In the genomic region with DNA sequence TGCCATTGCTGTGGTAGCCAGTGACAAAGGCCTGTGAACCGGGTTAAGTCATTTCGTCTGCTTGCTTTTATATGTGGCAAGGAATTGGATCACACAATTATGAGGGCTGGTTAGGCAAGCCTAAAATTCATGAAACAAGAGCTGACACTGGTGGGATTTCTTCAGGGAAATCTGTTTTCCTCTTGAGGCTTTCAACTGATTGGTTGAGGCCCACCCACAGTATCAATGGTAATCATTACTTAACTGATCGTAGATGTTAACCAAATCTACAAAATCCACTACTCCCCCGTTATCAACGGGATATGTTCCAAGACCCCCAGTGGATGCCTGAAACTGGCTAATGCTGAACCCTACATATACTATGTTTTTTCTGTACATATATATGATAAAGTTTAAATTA, we compare ENCODE assay signal across 25 cellular contexts. TPM values are rescaled to one million over a fixed set of nuclear protein-coding genes. Genes with fewer than 3 reads are reported as not detected.
DNase-seq lines count a peak whose midpoint lies in the region; FAIRE-seq and TF ChIP-seq lines count a peak whose summit lies in the region.
"Had no signal": no experiment of that assay in that cellular context is flagged by ENCODE, and none has a peak within 500 bp of the region (broad histone marks: within the 10 kb centered on the region; RNA-seq: fewer than 3 reads in every experiment).

No MANE protein-coding gene starts in this region.

- H3K4me3 ChIP-seq in HEK293 (ENCODE audit: low read depth, low read length) (no peak overlapping the region), Karpas-422 (ENCODE audit: low read length) (no peak overlapping the region), astrocyte (ENCODE audit: insufficient read depth, low read depth, low read length) (no peak overlapping the region)
- H3K4me3 ChIP-seq: BLaER1 had no signal

- H3K27ac ChIP-seq in HEK293 (ENCODE audit: extremely low read depth, low read depth, low read length) (no peak overlapping the region), Karpas-422 (ENCODE audit: low read length) (no peak overlapping the region), astrocyte (ENCODE audit: low read depth, low read length) (no peak overlapping the region)
- H3K27ac ChIP-seq: BLaER1 had no signal

- H3K27me3 ChIP-seq in Karpas-422 (ENCODE audit: low read length): no peaks in the 10 kb centered on the region
- no peaks in the 10 kb centered on the region for H3K27me3 ChIP-seq in astrocyte (ENCODE audit: insufficient read depth, low read length)
- H3K27me3 ChIP-seq: BE2C had no signal

- no peaks in the 10 kb centered on the region for H3K9me3 Mint-ChIP-seq in astrocyte (ENCODE audit: unreplicated experiment)
- H3K9me3 Mint-ChIP-seq: CD14-positive monocyte; CD4-positive, alpha-beta T cell; CD8-positive, alpha-beta T cell had no signal

- no peak overlapping the region for H3K9ac ChIP-seq in Karpas-422 (ENCODE audit: low read length)
- no peak overlapping the region for H3K9ac ChIP-seq in astrocyte (ENCODE audit: low read length)
- H3K9ac ChIP-seq: BLaER1 had no signal

- H3K79me2 ChIP-seq in Karpas-422 (ENCODE audit: low read length) (no peaks in the 10 kb centered on the region), astrocyte (ENCODE audit: insufficient read depth, low read length) (no peaks in the 10 kb centered on the region)

- H3K36me3 ChIP-seq in HEK293 (ENCODE audit: control insufficient read depth in 2 of 2, insufficient read depth in 1 of 2, low read length in 2 of 2): peaks cover 16 to 41% of the 10 kb centered on the region in 2 experiments; a peak in 2 of 3 replicates
- peaks cover 2% of the 10 kb centered on the region; the same call in 1 of the 2 replicates for H3K36me3 ChIP-seq in Karpas-422 (ENCODE audit: insufficient read depth, low read length)
- peaks cover 7% of the 10 kb centered on the region for H3K36me3 ChIP-seq in astrocyte (ENCODE audit: insufficient read depth, low read length)
- H3K36me3 ChIP-seq: BE2C had no signal

- peak; percentile 37 for DNase-seq in Karpas-422
- no peak for DNase-seq in astrocyte (ENCODE audit: low read depth)
- DNase-seq in occipital lobe (lab: John Stamatoyannopoulos, UW): no peak
- no peak for DNase-seq in activated CD4-positive, alpha-beta T cell treated with anti-CD3 and anti-CD28 coated beads for 4 hours
- DNase-seq in NCI-H446 (lab: John Stamatoyannopoulos, UW): no peak
- no peak for DNase-seq in CD1c-positive myeloid dendritic cell (ENCODE audit: extremely low spot score)
- DNase-seq: 8988T; ACHN; BE2C; C1 segment of cervical spinal cord; Caco-2; Calu3; CD4-positive, alpha-beta T cell; CD8-positive, alpha-beta T cell; DMS79 treated with DMSO at 0.1 percent for 48 hours; GF-D8 had no signal

- H3K9me3 ChIP-seq in HEK293 (ENCODE audit: control insufficient read depth, insufficient read depth, low read depth, low read length) (no peaks in the 10 kb centered on the region; the same call in 1 of the 2 replicates), Karpas-422 (ENCODE audit: low read length) (no peaks in the 10 kb centered on the region), astrocyte (ENCODE audit: insufficient read depth, low read depth, low read length) (no peaks in the 10 kb centered on the region)
- H3K9me3 ChIP-seq: BE2C, BLaER1, Caco-2 had no signal

- H2AFZ ChIP-seq in Karpas-422 (ENCODE audit: low read length) (no peak overlapping the region), astrocyte (ENCODE audit: low read depth, low read length) (no peak overlapping the region)

- peak; percentile 43 for FAIRE-seq in astrocyte (lab: Jason Lieb, UNC)
- FAIRE-seq: A204.1, D721Med, G401.6, GM12892, GM18507 had no signal

- H3K4me2 ChIP-seq in Karpas-422 (ENCODE audit: low read depth, low read length, poor library complexity, severe bottlenecking) (no peak overlapping the region), astrocyte (ENCODE audit: low read length) (no peak overlapping the region)
- H3K4me2 ChIP-seq: BLaER1 had no signal

- H3K9me2 ChIP-seq in Karpas-422 (replicated peaks; ENCODE audit: insufficient read depth, low read length): no peaks in the 10 kb centered on the region

- no peaks in the 10 kb centered on the region for H3K4me1 Mint-ChIP-seq in astrocyte (ENCODE audit: low read depth, unreplicated experiment)

- H3K4me3 Mint-ChIP-seq in astrocyte (ENCODE audit: unreplicated experiment): no peak overlapping the region
- H3K4me3 Mint-ChIP-seq: CD14-positive monocyte; CD4-positive, alpha-beta T cell; CD8-positive, alpha-beta T cell had no signal

- no peaks in the 10 kb centered on the region for H3K4me1 ChIP-seq in HEK293 (ENCODE audit: control insufficient read depth, insufficient read depth, low read length)
- no peaks in the 10 kb centered on the region for H3K4me1 ChIP-seq in Karpas-422 (ENCODE audit: low read length)
- no peaks in the 10 kb centered on the region for H3K4me1 ChIP-seq in astrocyte (ENCODE audit: insufficient read depth, low read length)
- H3K4me1 ChIP-seq: BE2C, BLaER1, Caco-2 had no signal

- POLR2A ChIA-PET in HEK293 (lab: Yijun Ruan, JAX): interaction anchor here (1.1 kb wide), 1 partner anchor 13 kb away, joined by 3 read pairs; no protein-coding TSS in a partner anchor

- CTCF ChIA-PET in HEK293 (lab: Yijun Ruan, JAX): no interaction called here

- H3K36me3 Mint-ChIP-seq in astrocyte (ENCODE audit: low read depth, unreplicated experiment): no peaks in the 10 kb centered on the region

- H3K27ac Mint-ChIP-seq in astrocyte (ENCODE audit: unreplicated experiment): no peak overlapping the region
- H3K27ac Mint-ChIP-seq: CD4-positive, alpha-beta T cell had no signal

- TF ChIP-seq CTCF in HEK293 (tag by site-specific recombination; IDR thresholded peaks at IDR 0.05) (no peak), astrocyte (IDR thresholded peaks at IDR 0.05; ENCODE audit: insufficient read depth, low read depth, low read length) (no peak)

- H4K20me1 ChIP-seq in Karpas-422 (ENCODE audit: insufficient read depth, low read depth, low read length) (no peaks in the 10 kb centered on the region), astrocyte (ENCODE audit: insufficient read depth, low read length) (no peaks in the 10 kb centered on the region)

- no peaks in the 10 kb centered on the region for H3K27me3 Mint-ChIP-seq in astrocyte (ENCODE audit: low read depth, unreplicated experiment)
- H3K27me3 Mint-ChIP-seq: CD4-positive, alpha-beta T cell had no signal

TF ChIP-seq in HEK293, 187 proteins besides CTCF, POLR2A, EP300 and RAD21:
- TF ChIP-seq, protein P1, sequence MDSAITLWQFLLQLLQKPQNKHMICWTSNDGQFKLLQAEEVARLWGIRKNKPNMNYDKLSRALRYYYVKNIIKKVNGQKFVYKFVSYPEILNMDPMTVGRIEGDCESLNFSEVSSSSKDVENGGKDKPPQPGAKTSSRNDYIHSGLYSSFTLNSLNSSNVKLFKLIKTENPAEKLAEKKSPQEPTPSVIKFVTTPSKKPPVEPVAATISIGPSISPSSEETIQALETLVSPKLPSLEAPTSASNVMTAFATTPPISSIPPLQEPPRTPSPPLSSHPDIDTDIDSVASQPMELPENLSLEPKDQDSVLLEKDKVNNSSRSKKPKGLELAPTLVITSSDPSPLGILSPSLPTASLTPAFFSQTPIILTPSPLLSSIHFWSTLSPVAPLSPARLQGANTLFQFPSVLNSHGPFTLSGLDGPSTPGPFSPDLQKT (IDR thresholded peaks at IDR 0.05; ENCODE audit: borderline replicate concordance, low read depth, low read length): no peak
- TF ChIP-seq ZNF10 (tag by site-specific recombination; IDR thresholded peaks at IDR 0.05) (peak; percentile 89), SP7 (tag by site-specific recombination; IDR thresholded peaks at IDR 0.05) (no peak), ZNF544 (tag by site-specific recombination; IDR thresholded peaks at IDR 0.05) (no peak)

RNA-seq across cellular contexts. Expression of a gene that starts 13.0 kb away (rescaled TPM):
- total RNA-seq in Karpas-422 (2014; rRNA removed; shearing (Covaris generic); ENCODE audit: low replicate concordance): 16.0 and 30.0 TPM in 2 replicates
- 19.7 TPM in 2 replicates for total RNA-seq in astrocyte
- 28.2 TPM for total RNA-seq in occipital lobe

RNA-seq across cellular contexts. Expression of a gene that starts 29.3 kb away (rescaled TPM):
- not detected in 2 replicates for total RNA-seq in Karpas-422 (2014; rRNA removed; shearing (Covaris generic); ENCODE audit: low replicate concordance)
- total RNA-seq in astrocyte (not detected in 2 replicates), occipital lobe (not detected)
- total RNA-seq: A673; Calu3; CD4-positive, alpha-beta T cell; CD8-positive, alpha-beta T cell had no signal
